27 cellular contexts compared by ENCODE assay signal in the genomic region with DNA sequence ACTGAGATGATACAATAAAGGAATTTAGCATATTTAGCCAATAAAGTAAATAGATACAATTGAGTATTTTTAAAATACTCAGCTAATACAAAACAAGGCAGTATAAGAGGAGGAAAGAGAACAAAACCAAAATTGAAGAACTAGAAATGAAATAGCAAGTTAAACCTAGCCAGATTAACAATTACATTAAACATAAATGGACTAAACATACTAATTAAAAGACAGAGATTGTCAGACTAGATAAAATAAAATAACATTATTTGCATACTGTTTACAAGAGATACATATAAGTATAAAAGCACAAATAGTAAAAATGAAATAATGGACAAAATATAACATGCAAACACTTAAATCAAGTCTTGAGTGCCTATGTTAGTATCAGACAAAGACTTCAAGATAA.
"Had no signal": no experiment of that assay in that cellular context is flagged by ENCODE, and none has a peak within 500 bp of the region (broad histone marks: within the 10 kb centered on the region; RNA-seq: fewer than 3 reads in every experiment).

No MANE protein-coding gene starts in this region.

- FAIRE-seq: colon, endometrium, endothelial cell of umbilical vein had no signal

- H3K4me3 ChIP-seq: colonic mucosa, coronary artery, dorsolateral prefrontal cortex, esophagus muscularis mucosa, esophagus squamous epithelium, gastrocnemius medialis, gastroesophageal sphincter, heart left ventricle, heart right ventricle had no signal

- H3K4me1 ChIP-seq: colonic mucosa, esophagus muscularis mucosa, esophagus squamous epithelium, foreskin keratinocyte, gastrocnemius medialis, gastroesophageal sphincter, heart left ventricle, heart right ventricle had no signal

- H3K36me3 ChIP-seq: colonic mucosa, esophagus muscularis mucosa, esophagus squamous epithelium, gastrocnemius medialis, gastroesophageal sphincter, heart left ventricle, heart right ventricle had no signal

- H3K27me3 ChIP-seq: colonic mucosa, dorsolateral prefrontal cortex, esophagus muscularis mucosa, esophagus squamous epithelium, foreskin keratinocyte, gastrocnemius medialis, gastroesophageal sphincter, heart left ventricle, heart right ventricle had no signal

- DNase-seq: colonic mucosa; cortex of kidney; dermis blood vessel endothelial cell; dorsolateral prefrontal cortex; effector CD4-positive, alpha-beta T cell; effector CD8-positive, alpha-beta T cell; effector memory CD4-positive, alpha-beta T cell; effector memory CD8-positive, alpha-beta T cell; endodermal cell; erythroblast; esophagus squamous epithelium; foreskin fibroblast; foreskin keratinocyte; foreskin melanocyte; gastrocnemius medialis; glutamatergic neuron; head of caudate nucleus; heart left ventricle; heart right ventricle had no signal

- H3K27ac ChIP-seq: colonic mucosa, coronary artery, dorsolateral prefrontal cortex, epithelial cell of prostate, esophagus muscularis mucosa, esophagus squamous epithelium, foreskin keratinocyte, gastrocnemius medialis, gastroesophageal sphincter, heart left ventricle, heart right ventricle had no signal

- H3K9me3 ChIP-seq: colonic mucosa had no signal

- ATAC-seq: effector memory CD8-positive, alpha-beta T cell; esophagus mucosa; foreskin keratinocyte; gastrocnemius medialis; gastroesophageal sphincter; heart left ventricle; heart right ventricle had no signal
